24 cellular contexts compared by ENCODE assay signal in the genomic region with DNA sequence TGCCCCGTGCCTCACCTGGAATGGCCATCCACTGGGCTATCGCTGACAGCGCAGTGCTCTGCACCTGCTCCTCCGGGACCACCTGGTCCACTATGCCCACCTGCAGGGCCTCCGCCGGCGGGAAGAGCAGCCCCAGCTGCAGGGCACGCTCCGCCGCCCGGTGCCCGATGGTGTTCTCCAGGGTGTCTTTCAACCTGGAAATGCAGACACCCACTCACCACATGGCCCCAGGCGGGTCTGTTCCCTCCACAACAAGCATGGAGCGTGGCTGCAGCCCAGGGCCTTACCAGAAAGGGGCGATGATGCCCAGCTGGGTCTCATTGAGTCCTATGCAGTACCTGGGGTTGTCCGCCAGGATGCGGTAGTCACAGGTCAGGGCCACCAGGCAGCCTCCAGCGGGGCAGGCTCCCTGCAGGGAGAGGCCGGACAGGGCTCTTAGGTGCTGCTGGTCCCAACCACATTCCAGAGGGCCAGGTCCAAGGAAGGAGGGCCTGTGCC. TPM values are rescaled to one million over a fixed set of nuclear protein-coding genes. Genes with fewer than 3 reads are reported as not detected.
DNase-seq lines count a peak whose midpoint lies in the region; FAIRE-seq and TF ChIP-seq lines count a peak whose summit lies in the region.
"Had no signal": no experiment of that assay in that cellular context is flagged by ENCODE, and none has a peak within 500 bp of the region (broad histone marks: within the 10 kb centered on the region; RNA-seq: fewer than 3 reads in every experiment).

No MANE protein-coding gene starts in this region.

- H3K27ac ChIP-seq in H9 (ENCODE audit: insufficient read length, low read depth, low read length), result no peak overlapping the region
- no peak overlapping the region for H3K27ac ChIP-seq in H1 (ENCODE audit: low read depth, low read length)
- H3K27ac ChIP-seq: heart left ventricle, HL-60, tibial nerve had no signal

- H2BK12ac ChIP-seq in H9 (ENCODE audit: insufficient read length, low read depth, low read length) (no peak overlapping the region), H1 (ENCODE audit: low read depth, low read length) (no peak overlapping the region)

- no peak for TF ChIP-seq POLR2A in H1 (IDR thresholded peaks at IDR 0.05; ENCODE audit: control extremely low read depth in 1 of 2, low read depth in 2 of 2, low read length in 2 of 2)

- no peak overlapping the region for H3K18ac ChIP-seq in H9 (ENCODE audit: insufficient read length, low read depth, low read length)
- no peak overlapping the region for H3K18ac ChIP-seq in H1 (ENCODE audit: extremely low read depth, low read length)

- no peak overlapping the region for H3K9ac ChIP-seq in H9 (ENCODE audit: extremely low read depth, insufficient read length, low read length)
- H3K9ac ChIP-seq in H1 (replicated peaks in 1 of 4; ENCODE audit: extremely low read depth in 1 of 4, low read depth in 3 of 4, low read length in 3 of 4), result no peak overlapping the region

- POLR2A ChIA-PET in H1 (lab: Charles Lee; ENCODE audit: partially characterized antibody), result interaction anchor here (0.6 to 8.6 kb wide), 5 partner anchors 10 to 160 kb away, joined by 3 to 181 read pairs (median 3); a partner anchor contains a TSS

- H3K4me1 Mint-ChIP-seq in H9, result peaks cover 0 to 3% of the 10 kb centered on the region in 2 experiments; a peak in 1 of 4 replicates
- H3K4me1 Mint-ChIP-seq: nephron progenitor cell; stimulated activated memory B cell treated with anti-CD40 and anti-IgM and Interleukin-4, amounts not matched to agents 10 μg/mL and 1 μg/mL and 100 μg/mL, for 72 hours had no signal

- H3K4me2 ChIP-seq in H9 (ENCODE audit: insufficient read depth, insufficient read length, low read length) (no peak overlapping the region), H1 (ENCODE audit: insufficient read depth in 1 of 2, low read depth in 2 of 2, low read length in 2 of 2) (no peak overlapping the region)

- TF ChIP-seq CTCF in H9 (conservative IDR thresholded peaks at IDR 0.05), result peak; percentile 55
- TF ChIP-seq CTCF in H1 (IDR thresholded peaks at IDR 0.05; ENCODE audit: control extremely low read depth in 1 of 3, insufficient read depth in 1 of 3, low read depth in 1 of 3, low read length in 3 of 3), result peak; percentile 62 to 84 (median 64)

- H2BK5ac ChIP-seq in H9 (ENCODE audit: insufficient read length, low read length) (no peak overlapping the region), H1 (ENCODE audit: low read depth, low read length) (no peak overlapping the region)

- H3K4me1 ChIP-seq in H9 (ENCODE audit: insufficient read depth, low read length) (no peaks in the 10 kb centered on the region), H1 (replicated peaks in 1 of 4; ENCODE audit: control insufficient read depth in 3 of 4, insufficient read depth in 4 of 4, low read length in 3 of 4) (peaks cover 0 to 6% (median 2%) of the 10 kb centered on the region in 4 experiments; a peak in 3 of 7 replicates)

- H3K27me3 ChIP-seq in H9 (ENCODE audit: insufficient read depth, low read length) (no peaks in the 10 kb centered on the region), H1 (replicated peaks in 1 of 4; ENCODE audit: control insufficient read depth in 3 of 4, extremely low read depth in 1 of 4, insufficient read depth in 3 of 4, low read length in 3 of 4) (peaks cover 0 to 2% (median 1%) of the 10 kb centered on the region in 4 experiments; a peak in 2 of 7 replicates)
- H3K27me3 ChIP-seq: heart left ventricle, tibial nerve had no signal

- H2BK15ac ChIP-seq in H9 (ENCODE audit: low read depth, low read length) (no peak overlapping the region), H1 (ENCODE audit: low read length) (no peak overlapping the region)

- no peak overlapping the region for H3K27ac Mint-ChIP-seq in H9
- H3K27ac Mint-ChIP-seq: activated T-helper 2 cell treated with anti-CD3 and anti-CD28 coated beads, Interferon-gamma antibody, Interleukin-2, Interleukin-4, amounts not matched to agents 10 μg/mL and 5 μg/mL and 100 μg/mL, durations not matched to agents 14 hours and 24 hours and 36 hours; B cell; nephron progenitor cell; stimulated activated memory B cell treated with anti-CD40 and anti-IgM and Interleukin-4, amounts not matched to agents 10 μg/mL and 1 μg/mL and 100 μg/mL, for 72 hours had no signal

- CTCF ChIA-PET in H1 (lab: Charles Lee; ENCODE audit: partially characterized antibody), result interaction anchor here (1.8 kb wide), 1 partner anchor 10 kb away, joined by 10 read pairs; no protein-coding TSS in a partner anchor

- H2AFZ ChIP-seq in H9 (ENCODE audit: low read length), result no peak overlapping the region
- no peak overlapping the region for H2AFZ ChIP-seq in H1 (ENCODE audit: low read length)

- peaks cover 2% of the 10 kb centered on the region; the same call in 1 of the 2 replicates for H3K27me3 Mint-ChIP-seq in H9 (ENCODE audit: low read depth)
- H3K27me3 Mint-ChIP-seq: B cell; stimulated activated memory B cell treated with anti-CD40 and anti-IgM and Interleukin-4, amounts not matched to agents 10 μg/mL and 1 μg/mL and 100 μg/mL, for 72 hours had no signal

- H3T11ph ChIP-seq in H9 (ENCODE audit: low read length), result no peak overlapping the region

- H4K20me1 ChIP-seq in H9 (ENCODE audit: control insufficient read depth, insufficient read depth, insufficient read length) (no peaks in the 10 kb centered on the region), H1 (replicated peaks in 1 of 2; ENCODE audit: control insufficient read depth in 1 of 2, insufficient read depth in 2 of 2, low read length in 2 of 2) (peaks cover 4 to 20% of the 10 kb centered on the region in 2 experiments)

- no peak overlapping the region for H2BK20ac ChIP-seq in H9 (ENCODE audit: low read depth, low read length, poor library complexity, severe bottlenecking)
- H2BK20ac ChIP-seq in H1 (ENCODE audit: low read length), result no peak overlapping the region

- H3K9me3 ChIP-seq in H9 (ENCODE audit: control insufficient read depth, low read depth, low read length) (no peaks in the 10 kb centered on the region), H1 (ENCODE audit: insufficient read depth in 2 of 2, low read depth in 1 of 2, low read length in 1 of 2) (no peaks in the 10 kb centered on the region)
- H3K9me3 ChIP-seq: heart left ventricle, tibial nerve had no signal

- no peak overlapping the region for H2BK120ac ChIP-seq in H9 (ENCODE audit: low read depth, low read length, poor library complexity, severe bottlenecking)
- no peak overlapping the region for H2BK120ac ChIP-seq in H1 (replicated peaks; ENCODE audit: low read depth, low read length)

- H2AK5ac ChIP-seq in H9 (ENCODE audit: insufficient read length, low read length), result no peak overlapping the region
- no peak overlapping the region for H2AK5ac ChIP-seq in H1 (ENCODE audit: low read depth, low read length)

- H3K36me3 Mint-ChIP-seq in H9 (ENCODE audit: insufficient read depth in 1 of 3, low read depth in 3 of 3), result peaks cover 15 to 66% (median 44%) of the 10 kb centered on the region in 3 experiments; a peak in 6 of 7 replicates

- no peak overlapping the region for H3K4me3 ChIP-seq in H1 (ENCODE audit: extremely low read depth in 1 of 4, insufficient read depth in 2 of 4, low read depth in 3 of 4, low read length in 4 of 4)
- H3K4me3 ChIP-seq: heart left ventricle, tibial nerve had no signal

- H3K79me1 ChIP-seq in H9 (ENCODE audit: insufficient read depth, low read depth, low read length, poor library complexity, severe bottlenecking) (no peaks in the 10 kb centered on the region), H1 (ENCODE audit: low read depth, low read length) (no peaks in the 10 kb centered on the region; the same call in 1 of the 2 replicates)

- no peak for FAIRE-seq in H1 (lab: Jason Lieb, UNC)
- FAIRE-seq: islet of Langerhans had no signal

- H3K23ac ChIP-seq in H9 (ENCODE audit: insufficient read length, low read depth, low read length) (no peak overlapping the region), H1 (ENCODE audit: insufficient read length) (no peak overlapping the region)

- H3K23me2 ChIP-seq in H9 (ENCODE audit: insufficient read length, low read depth, low read length, poor library complexity, severe bottlenecking), result no peaks in the 10 kb centered on the region
- H3K23me2 ChIP-seq in H1 (ENCODE audit: low read depth, low read length), result peaks cover 2% of the 10 kb centered on the region; the same call in 1 of the 2 replicates

- H3K56ac ChIP-seq in H9 (ENCODE audit: insufficient read length, low read depth, low read length) (no peak overlapping the region), H1 (replicated peaks; ENCODE audit: insufficient read length, low read depth, low read length) (no peak overlapping the region)

- TF ChIP-seq EP300 in H1 (IDR thresholded peaks at IDR 0.05; ENCODE audit: borderline replicate concordance in 1 of 2, low read depth in 2 of 2, low read length in 2 of 2), result no peak

- H3K9me3 Mint-ChIP-seq in H9, result no peaks in the 10 kb centered on the region; a peak in 1 of 5 replicates
- H3K9me3 Mint-ChIP-seq: activated T-helper 2 cell treated with anti-CD3 and anti-CD28 coated beads, Interferon-gamma antibody, Interleukin-2, Interleukin-4, amounts not matched to agents 10 μg/mL and 5 μg/mL and 100 μg/mL, durations not matched to agents 14 hours and 24 hours and 36 hours; nephron progenitor cell; stimulated activated memory B cell treated with anti-CD40 and anti-IgM and Interleukin-4, amounts not matched to agents 10 μg/mL and 1 μg/mL and 100 μg/mL, for 72 hours had no signal

- no peak overlapping the region for H3K4ac ChIP-seq in H9 (ENCODE audit: low read depth, low read length)
- H3K4ac ChIP-seq in H1 (replicated peaks; ENCODE audit: insufficient read length, low read depth, low read length), result no peak overlapping the region

- DNase-seq in D341Med (ENCODE audit: low spot score) (peak; percentile 32), H9 (peak; percentile 58), H1 (ENCODE audit: low read depth in 1 of 2, low spot score in 2 of 2) (peak in 1 of 2 experiments; percentile 70), NCI-H1694 treated with DMSO at 0.1 percent for 48 hours (lab: John Stamatoyannopoulos, UW) (no peak), HK-2 (ENCODE audit: unreplicated experiment) (no peak)
- DNase-seq in stimulated activated CD4-positive, alpha-beta T cell treated with anti-CD3 and anti-CD28 coated beads, Interleukin-15, amount 100 ng/mL, for 24 hours, result no peak
- DNase-seq: activated CD4-positive, alpha-beta T cell treated with anti-CD3 and anti-CD28 coated beads for 1 hour; Calu3; caudate nucleus; effector CD4-positive, alpha-beta T cell; GOT3; NCI-H2029; NCI-H446 treated with DMSO at 0.1 percent for 48 hours; nephron progenitor cell; SIG-M5; stimulated activated CD4-positive, alpha-beta T cell treated with anti-CD3 and anti-CD28 coated beads, Interleukin-12 subunit alpha, Interleukin-12 subunit beta, amount 100 ng/mL, for 4 hours; T-helper 9 cell had no signal

- H4K5ac ChIP-seq in H9 (ENCODE audit: insufficient read length, low read depth, low read length) (no peak overlapping the region), H1 (ENCODE audit: insufficient read length, low read depth, low read length) (no peak overlapping the region)

- no peak overlapping the region for H3K4me3 Mint-ChIP-seq in H9
- H3K4me3 Mint-ChIP-seq: B cell; nephron progenitor cell; stimulated activated memory B cell treated with anti-CD40 and anti-IgM and Interleukin-4, amounts not matched to agents 10 μg/mL and 1 μg/mL and 100 μg/mL, for 72 hours had no signal

- H4K91ac ChIP-seq in H9 (ENCODE audit: insufficient read length, low read depth, low read length), result no peak overlapping the region
- H4K91ac ChIP-seq in H1 (replicated peaks; ENCODE audit: insufficient read length, low read length), result no peak overlapping the region

- no CpG with 5 or more reads among the region's 19 CpGs for WGBS in H9 (ENCODE audit: extremely low coverage, insufficient read length, low lambda C conversion rate)
- 95% methylated on average over 19 of the region's 19 CpGs; no CpG with 5 or more reads in 1 of the 2 experiments for WGBS in H1 (ENCODE audit: extremely low coverage in 1 of 2, insufficient coverage in 1 of 2, insufficient read length in 1 of 2, insufficient replicate concordance in 2 of 2, low coverage in 1 of 2, low lambda C conversion rate in 2 of 2, missing lambda C conversion rate in 1 of 2), 2 experiments

- H4K8ac ChIP-seq in H9 (replicated peaks; ENCODE audit: insufficient read length, low read depth, low read length) (no peak overlapping the region), H1 (ENCODE audit: extremely low read depth, insufficient read depth, low read length) (no peak overlapping the region)

- H3K79me2 ChIP-seq in H9 (ENCODE audit: insufficient read depth, low read length), result no peaks in the 10 kb centered on the region
- no peaks in the 10 kb centered on the region for H3K79me2 ChIP-seq in H1 (ENCODE audit: control insufficient read depth in 1 of 2, insufficient read depth in 2 of 2, low read length in 2 of 2)

- H3K14ac ChIP-seq in H9 (ENCODE audit: insufficient read depth, low read length) (no peak overlapping the region), H1 (ENCODE audit: insufficient read length) (no peak overlapping the region)

- peaks cover 18 to 41% (median 32%) of the 10 kb centered on the region in 4 experiments for H3K36me3 ChIP-seq in H1 (ENCODE audit: control insufficient read depth in 2 of 4, insufficient read depth in 4 of 4, low read length in 3 of 4)

- peak; percentile 27 to 44; a peak in 3 of 4 replicates for TF ChIP-seq RAD21 in H1 (IDR thresholded peaks at IDR 0.05 in 1 of 2, conservative IDR thresholded peaks at IDR 0.05 in 1 of 2; ENCODE audit: low read depth in 2 of 2, low read length in 2 of 2)

RNA-seq across cellular contexts. Expression of a gene that starts 6.8 kb away (rescaled TPM):
- total RNA-seq in H9 (2021), result 2.5 TPM in 2 replicates
- total RNA-seq in H1 (2021; fragmentation: NEBNext Ultra II Directional; extraction: Animal tissue kit (Norgen Biotek cat#: 25700)), result 0.19 and 0.35 TPM in 2 replicates
- 0.75 and 0.97 TPM in 2 replicates for polyA plus RNA-seq in H1 (2011; rRNA removed)
- 0.41 TPM for polyA plus RNA-seq in H1 (2011; cell fraction: cytosol; rRNA removed)
- 2.0 TPM for polyA plus RNA-seq in H1 (2011; cell fraction: nucleus; rRNA removed)
- 0.20 to 0.64 TPM (median 0.42 TPM) in 4 replicates for polyA plus RNA-seq in H1 (2012, experiment 1 of 2)
- 0.24 TPM for polyA plus RNA-seq in H1 (2012, experiment 2 of 2)
- 0.28 TPM for polyA plus RNA-seq in H1 (2013, experiment 1 of 2)
- polyA plus RNA-seq in H1 (2013, experiment 2 of 2), result 0.22 TPM
- polyA minus RNA-seq in H1 (2011; rRNA and poly(A)+ RNA removed), result 0.09 and 0.12 TPM in 2 replicates
- polyA minus RNA-seq in H1 (2011; cell fraction: cytosol; rRNA and poly(A)+ RNA removed), result not detected
- polyA minus RNA-seq in H1 (2011; cell fraction: nucleus; rRNA and poly(A)+ RNA removed), result 0.60 TPM

RNA-seq across cellular contexts. Expression of a gene that starts 8.3 kb away (rescaled TPM):
- 90.0 and 95.4 TPM in 2 replicates for total RNA-seq in H9 (2021)
- total RNA-seq in H1 (2021; fragmentation: NEBNext Ultra II Directional; extraction: Animal tissue kit (Norgen Biotek cat#: 25700)), result 79.5 and 80.0 TPM in 2 replicates
- polyA plus RNA-seq in H1 (2011; rRNA removed), result 151 and 154 TPM in 2 replicates
- polyA plus RNA-seq in H1 (2011; cell fraction: cytosol; rRNA removed), result 133 TPM
- 128 TPM for polyA plus RNA-seq in H1 (2011; cell fraction: nucleus; rRNA removed)
- 67.8 to 120 TPM (median 104 TPM) in 4 replicates for polyA plus RNA-seq in H1 (2012, experiment 1 of 2)
- polyA plus RNA-seq in H1 (2012, experiment 2 of 2), result 83.0 TPM
- 59.9 TPM for polyA plus RNA-seq in H1 (2013, experiment 1 of 2)
- 52.9 TPM for polyA plus RNA-seq in H1 (2013, experiment 2 of 2)
- 20.6 and 24.2 TPM in 2 replicates for polyA minus RNA-seq in H1 (2011; rRNA and poly(A)+ RNA removed)
- 42.8 TPM for polyA minus RNA-seq in H1 (2011; cell fraction: cytosol; rRNA and poly(A)+ RNA removed)
- 39.6 TPM for polyA minus RNA-seq in H1 (2011; cell fraction: nucleus; rRNA and poly(A)+ RNA removed)

RNA-seq across cellular contexts. Expression of a gene that starts 19.7 kb away (rescaled TPM):
- total RNA-seq in H9 (2021), result 35.9 and 37.6 TPM in 2 replicates
- total RNA-seq in H1 (2021; fragmentation: NEBNext Ultra II Directional; extraction: Animal tissue kit (Norgen Biotek cat#: 25700)), result 21.9 and 22.2 TPM in 2 replicates
- polyA plus RNA-seq in H1 (2011; rRNA removed), result 27.0 and 34.2 TPM in 2 replicates
- polyA plus RNA-seq in H1 (2011; cell fraction: cytosol; rRNA removed), result 31.8 TPM
- polyA plus RNA-seq in H1 (2011; cell fraction: nucleus; rRNA removed), result 122 TPM
- polyA plus RNA-seq in H1 (2012, experiment 1 of 2), result 10.7 to 22.9 TPM (median 21.9 TPM) in 4 replicates
- 12.4 TPM for polyA plus RNA-seq in H1 (2012, experiment 2 of 2)
- polyA plus RNA-seq in H1 (2013, experiment 1 of 2), result 15.0 TPM
- 11.6 TPM for polyA plus RNA-seq in H1 (2013, experiment 2 of 2)
- polyA minus RNA-seq in H1 (2011; rRNA and poly(A)+ RNA removed), result 7.6 and 10.1 TPM in 2 replicates
- polyA minus RNA-seq in H1 (2011; cell fraction: cytosol; rRNA and poly(A)+ RNA removed), result 18.4 TPM
- polyA minus RNA-seq in H1 (2011; cell fraction: nucleus; rRNA and poly(A)+ RNA removed), result 24.6 TPM

RNA-seq across cellular contexts. Expression of a gene that starts 24.8 kb away (rescaled TPM):
- 384 and 394 TPM in 2 replicates for total RNA-seq in H9 (2021)
- 330 and 357 TPM in 2 replicates for total RNA-seq in H1 (2021; fragmentation: NEBNext Ultra II Directional; extraction: Animal tissue kit (Norgen Biotek cat#: 25700))
- polyA plus RNA-seq in H1 (2011; rRNA removed), result 350 and 516 TPM in 2 replicates
- polyA plus RNA-seq in H1 (2011; cell fraction: cytosol; rRNA removed), result 390 TPM
- 343 TPM for polyA plus RNA-seq in H1 (2011; cell fraction: nucleus; rRNA removed)
- 265 to 341 TPM (median 323 TPM) in 4 replicates for polyA plus RNA-seq in H1 (2012, experiment 1 of 2)
- polyA plus RNA-seq in H1 (2012, experiment 2 of 2), result 331 TPM
- 282 TPM for polyA plus RNA-seq in H1 (2013, experiment 1 of 2)
- 281 TPM for polyA plus RNA-seq in H1 (2013, experiment 2 of 2)
- 137 and 199 TPM in 2 replicates for polyA minus RNA-seq in H1 (2011; rRNA and poly(A)+ RNA removed)
- polyA minus RNA-seq in H1 (2011; cell fraction: cytosol; rRNA and poly(A)+ RNA removed), result 150 TPM
- 141 TPM for polyA minus RNA-seq in H1 (2011; cell fraction: nucleus; rRNA and poly(A)+ RNA removed)

RNA-seq across cellular contexts. Expression of a gene that starts 28.4 kb away (rescaled TPM):
- total RNA-seq in H9 (2021), result 37.4 and 38.3 TPM in 2 replicates
- 30.9 and 32.6 TPM in 2 replicates for total RNA-seq in H1 (2021; fragmentation: NEBNext Ultra II Directional; extraction: Animal tissue kit (Norgen Biotek cat#: 25700))
- polyA plus RNA-seq in H1 (2011; rRNA removed), result 55.9 and 63.9 TPM in 2 replicates
- 44.0 TPM for polyA plus RNA-seq in H1 (2011; cell fraction: cytosol; rRNA removed)
- polyA plus RNA-seq in H1 (2011; cell fraction: nucleus; rRNA removed), result 81.1 TPM
- 20.8 to 40.2 TPM (median 35.0 TPM) in 4 replicates for polyA plus RNA-seq in H1 (2012, experiment 1 of 2)
- polyA plus RNA-seq in H1 (2012, experiment 2 of 2), result 26.7 TPM
- 54.8 TPM for polyA plus RNA-seq in H1 (2013, experiment 1 of 2)
- 48.7 TPM for polyA plus RNA-seq in H1 (2013, experiment 2 of 2)
- 9.5 and 10.9 TPM in 2 replicates for polyA minus RNA-seq in H1 (2011; rRNA and poly(A)+ RNA removed)
- 18.8 TPM for polyA minus RNA-seq in H1 (2011; cell fraction: cytosol; rRNA and poly(A)+ RNA removed)
- 28.7 TPM for polyA minus RNA-seq in H1 (2011; cell fraction: nucleus; rRNA and poly(A)+ RNA removed)

Comparison
In these comparisons a context has a peak if more than half of its experiments do, and no peak if none do; other contexts are left out.
1. DNase-seq: peak in D341Med (single experiment) and H9 (single experiment); none in NCI-H1694 treated with DMSO at 0.1 percent for 48 hours (single experiment), HK-2 (single experiment) and stimulated activated CD4-positive, alpha-beta T cell treated with anti-CD3 and anti-CD28 coated beads, Interleukin-15, amount 100 ng/mL, for 24 hours (single experiment).